Comparison of ENCODE assay signal across 1 cellular context in the genomic region with DNA sequence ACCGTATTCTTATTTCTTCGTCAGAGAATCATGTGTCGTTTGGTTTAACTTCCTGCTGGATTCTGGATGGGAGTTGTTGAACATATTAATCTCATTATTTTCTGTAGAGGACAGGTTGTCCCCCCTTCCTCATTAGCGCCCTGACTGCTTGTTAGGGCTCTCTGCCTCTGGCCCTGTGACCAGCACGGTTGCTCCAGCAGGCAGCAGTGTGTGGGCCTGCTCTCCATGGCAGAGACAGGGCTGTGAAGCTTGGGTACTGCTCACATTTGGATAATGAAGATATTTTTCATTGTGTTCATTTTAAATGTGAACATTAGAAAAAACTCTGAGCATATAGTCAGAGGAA.
TF ChIP-seq lines count a peak whose summit lies in the region.

No MANE protein-coding gene starts in this region.

TF ChIP-seq in GM23338, 12 proteins besides CTCF, POLR2A, EP300 and RAD21 (continued from another document):
- TF ChIP-seq, protein P1, sequence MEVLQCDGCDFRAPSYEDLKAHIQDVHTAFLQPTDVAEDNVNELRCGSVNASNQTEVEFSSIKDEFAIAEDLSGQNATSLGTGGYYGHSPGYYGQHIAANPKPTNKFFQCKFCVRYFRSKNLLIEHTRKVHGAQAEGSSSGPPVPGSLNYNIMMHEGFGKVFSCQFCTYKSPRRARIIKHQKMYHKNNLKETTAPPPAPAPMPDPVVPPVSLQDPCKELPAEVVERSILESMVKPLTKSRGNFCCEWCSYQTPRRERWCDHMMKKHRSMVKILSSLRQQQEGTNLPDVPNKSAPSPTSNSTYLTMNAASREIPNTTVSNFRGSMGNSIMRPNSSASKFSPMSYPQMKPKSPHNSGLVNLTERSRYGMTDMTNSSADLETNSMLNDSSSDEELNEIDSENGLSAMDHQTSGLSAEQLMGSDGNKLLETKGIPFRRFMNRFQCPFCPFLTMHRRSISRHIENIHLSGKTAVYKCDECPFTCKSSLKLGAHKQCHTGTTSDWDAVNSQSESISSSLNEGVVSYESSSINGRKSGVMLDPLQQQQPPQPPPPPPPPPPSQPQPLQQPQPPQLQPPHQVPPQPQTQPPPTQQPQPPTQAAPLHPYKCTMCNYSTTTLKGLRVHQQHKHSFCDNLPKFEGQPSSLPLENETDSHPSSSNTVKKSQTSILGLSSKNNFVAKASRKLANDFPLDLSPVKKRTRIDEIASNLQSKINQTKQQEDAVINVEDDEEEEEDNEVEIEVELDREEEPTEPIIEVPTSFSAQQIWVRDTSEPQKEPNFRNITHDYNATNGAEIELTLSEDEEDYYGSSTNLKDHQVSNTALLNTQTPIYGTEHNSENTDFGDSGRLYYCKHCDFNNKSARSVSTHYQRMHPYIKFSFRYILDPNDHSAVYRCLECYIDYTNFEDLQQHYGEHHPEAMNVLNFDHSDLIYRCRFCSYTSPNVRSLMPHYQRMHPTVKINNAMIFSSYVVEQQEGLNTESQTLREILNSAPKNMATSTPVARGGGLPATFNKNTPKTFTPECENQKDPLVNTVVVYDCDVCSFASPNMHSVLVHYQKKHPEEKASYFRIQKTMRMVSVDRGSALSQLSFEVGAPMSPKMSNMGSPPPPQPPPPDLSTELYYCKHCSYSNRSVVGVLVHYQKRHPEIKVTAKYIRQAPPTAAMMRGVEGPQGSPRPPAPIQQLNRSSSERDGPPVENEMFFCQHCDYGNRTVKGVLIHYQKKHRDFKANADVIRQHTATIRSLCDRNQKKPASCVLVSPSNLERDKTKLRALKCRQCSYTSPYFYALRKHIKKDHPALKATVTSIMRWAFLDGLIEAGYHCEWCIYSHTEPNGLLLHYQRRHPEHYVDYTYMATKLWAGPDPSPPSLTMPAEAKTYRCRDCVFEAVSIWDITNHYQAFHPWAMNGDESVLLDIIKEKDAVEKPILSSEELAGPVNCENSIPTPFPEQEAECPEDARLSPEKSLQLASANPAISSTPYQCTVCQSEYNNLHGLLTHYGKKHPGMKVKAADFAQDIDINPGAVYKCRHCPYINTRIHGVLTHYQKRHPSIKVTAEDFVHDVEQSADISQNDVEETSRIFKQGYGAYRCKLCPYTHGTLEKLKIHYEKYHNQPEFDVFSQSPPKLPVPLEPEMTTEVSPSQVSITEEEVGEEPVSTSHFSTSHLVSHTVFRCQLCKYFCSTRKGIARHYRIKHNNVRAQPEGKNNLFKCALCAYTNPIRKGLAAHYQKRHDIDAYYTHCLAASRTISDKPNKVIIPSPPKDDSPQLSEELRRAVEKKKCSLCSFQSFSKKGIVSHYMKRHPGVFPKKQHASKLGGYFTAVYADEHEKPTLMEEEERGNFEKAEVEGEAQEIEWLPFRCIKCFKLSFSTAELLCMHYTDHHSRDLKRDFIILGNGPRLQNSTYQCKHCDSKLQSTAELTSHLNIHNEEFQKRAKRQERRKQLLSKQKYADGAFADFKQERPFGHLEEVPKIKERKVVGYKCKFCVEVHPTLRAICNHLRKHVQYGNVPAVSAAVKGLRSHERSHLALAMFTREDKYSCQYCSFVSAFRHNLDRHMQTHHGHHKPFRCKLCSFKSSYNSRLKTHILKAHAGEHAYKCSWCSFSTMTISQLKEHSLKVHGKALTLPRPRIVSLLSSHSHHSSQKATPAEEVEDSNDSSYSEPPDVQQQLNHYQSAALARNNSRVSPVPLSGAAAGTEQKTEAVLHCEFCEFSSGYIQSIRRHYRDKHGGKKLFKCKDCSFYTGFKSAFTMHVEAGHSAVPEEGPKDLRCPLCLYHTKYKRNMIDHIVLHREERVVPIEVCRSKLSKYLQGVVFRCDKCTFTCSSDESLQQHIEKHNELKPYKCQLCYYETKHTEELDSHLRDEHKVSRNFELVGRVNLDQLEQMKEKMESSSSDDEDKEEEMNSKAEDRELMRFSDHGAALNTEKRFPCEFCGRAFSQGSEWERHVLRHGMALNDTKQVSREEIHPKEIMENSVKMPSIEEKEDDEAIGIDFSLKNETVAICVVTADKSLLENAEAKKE (CRISPR knock-in tag; IDR thresholded peaks at IDR 0.05) = no peak
- TF ChIP-seq ZNF114 (CRISPR knock-in tag; IDR thresholded peaks at IDR 0.05) (no peak), POLR2AphosphoS5 (IDR thresholded peaks at IDR 0.05; ENCODE audit: low read depth) (no peak), ZNF331 (CRISPR knock-in tag; IDR thresholded peaks at IDR 0.05; ENCODE audit: low read depth) (no peak), EZH2 (IDR thresholded peaks at IDR 0.05; ENCODE audit: low read depth, unreplicated experiment) (no peak), STAT1 (IDR thresholded peaks at IDR 0.05; ENCODE audit: unreplicated experiment) (no peak)
